In the genomic region with DNA sequence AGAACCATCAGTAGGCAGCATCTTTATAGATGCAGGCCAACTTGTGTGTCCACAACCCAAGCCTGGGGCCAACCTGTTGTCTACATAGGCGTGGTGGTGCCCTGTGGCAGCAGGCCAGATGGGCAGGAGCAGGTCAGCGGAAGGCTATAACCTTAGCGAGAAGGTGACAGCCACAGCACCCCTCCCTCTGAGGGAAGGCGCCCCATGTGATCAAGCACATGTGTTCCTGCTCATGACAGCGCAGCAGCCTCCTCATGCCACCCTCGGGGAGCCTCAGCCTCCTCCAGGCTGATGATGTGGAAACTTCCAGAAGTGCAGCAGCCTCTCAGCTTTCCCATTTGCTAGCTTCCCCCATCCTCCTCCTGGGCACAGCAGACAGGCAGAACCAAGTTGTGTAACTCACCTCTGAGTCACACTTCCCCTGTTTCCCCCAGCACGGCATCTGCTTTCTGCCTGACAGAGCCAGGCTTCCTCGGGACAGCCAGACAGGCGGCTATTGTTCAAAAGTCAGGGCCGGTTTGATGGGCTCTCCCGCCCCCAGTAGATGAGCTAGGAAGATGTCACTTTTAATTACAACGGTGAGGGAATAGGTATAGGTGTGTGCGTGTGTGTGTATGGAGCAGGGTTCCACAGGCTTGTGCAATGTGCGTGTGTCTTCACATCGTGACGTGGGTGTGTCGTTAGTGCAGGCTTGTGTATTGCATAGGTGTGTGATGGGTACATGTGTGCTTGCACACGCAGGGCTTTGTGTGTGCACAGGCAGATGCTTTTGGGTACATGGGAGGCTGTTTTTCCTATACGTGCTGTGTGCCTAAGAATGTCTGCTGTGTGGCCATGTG, we compare ENCODE assay signal across 8 cellular contexts.
DNase-seq lines count a peak whose midpoint lies in the region; ATAC-seq and TF ChIP-seq lines count a peak whose summit lies in the region.

No MANE protein-coding gene starts in this region.

- CTCF ChIA-PET in CD4-positive, alpha-beta memory T cell (lab: Charles Lee; ENCODE audit: partially characterized antibody): no interaction called here

- no peak for TF ChIP-seq CTCF in osteoblast (IDR thresholded peaks at IDR 0.05; ENCODE audit: extremely low read depth, low read depth, low read length)

- peaks cover 0 to 1% (median 0%) of the 10 kb centered on the region in 8 donors for H3K9me3 Mint-ChIP-seq in CD4-positive, alpha-beta memory T cell

- no peaks in the 10 kb centered on the region for H3K27me3 ChIP-seq in osteoblast (ENCODE audit: insufficient read depth, low read length)
- H3K27me3 ChIP-seq in CD4-positive, alpha-beta memory T cell (ENCODE audit: insufficient read depth, low read length): no peaks in the 10 kb centered on the region

- intact Hi-C loops in CD4-positive, alpha-beta memory T cell (cut with micrococcal nuclease): no loop called here

- peaks cover 40% of the 10 kb centered on the region for H3K4me1 ChIP-seq in osteoblast (ENCODE audit: insufficient read depth, low read length)
- H3K4me1 ChIP-seq in CD4-positive, alpha-beta memory T cell (ENCODE audit: insufficient read depth, low read length): no peaks in the 10 kb centered on the region

- no peaks in the 10 kb centered on the region for H3K79me2 ChIP-seq in osteoblast (ENCODE audit: insufficient read depth, low read length)

- peak overlapping the region; percentile 47 for H2AFZ ChIP-seq in osteoblast (ENCODE audit: low read length)

- H3K27ac ChIP-seq in osteoblast (ENCODE audit: low read depth, low read length): peak overlapping the region; percentile 96
- no peak overlapping the region for H3K27ac ChIP-seq in CD4-positive, alpha-beta memory T cell (ENCODE audit: low read depth, low read length)

- POLR2A ChIA-PET in CD4-positive, alpha-beta memory T cell (lab: Charles Lee; ENCODE audit: partially characterized antibody): no interaction called here

- no peaks in the 10 kb centered on the region for H3K4me1 Mint-ChIP-seq in CD4-positive, alpha-beta memory T cell

- H3K4me3 Mint-ChIP-seq in CD4-positive, alpha-beta memory T cell: no peak overlapping the region

- H4K20me1 ChIP-seq in osteoblast (ENCODE audit: insufficient read depth, low read length): no peaks in the 10 kb centered on the region

- ATAC-seq in GM19351 (IDR thresholded peaks at IDR 0.05; ENCODE audit: unreplicated experiment): no peak

- H3K36me3 Mint-ChIP-seq in CD4-positive, alpha-beta memory T cell: no peaks in the 10 kb centered on the region

- H3K4me2 ChIP-seq in osteoblast (ENCODE audit: insufficient read depth, low read length): peak overlapping the region; percentile 71

- no peaks in the 10 kb centered on the region for H3K9me3 ChIP-seq in osteoblast (ENCODE audit: low read depth, low read length)
- H3K9me3 ChIP-seq in CD4-positive, alpha-beta memory T cell (ENCODE audit: control insufficient read depth in 1 of 2, low read length in 2 of 2): no peaks in the 10 kb centered on the region

- H3K36me3 ChIP-seq in osteoblast (ENCODE audit: insufficient read depth, low read length): no peaks in the 10 kb centered on the region
- no peaks in the 10 kb centered on the region for H3K36me3 ChIP-seq in CD4-positive, alpha-beta memory T cell (ENCODE audit: insufficient read depth, low read length)

- DNase-seq in 8988T: peak; percentile 93
- DNase-seq in HK-2 (ENCODE audit: unreplicated experiment): peak; percentile 77
- DNase-seq in activated T-cell treated with anti-CD3 and anti-CD28 coated beads for 4 hours: peak; percentile 1
- peak; percentile 83 for DNase-seq in globus pallidus (ENCODE audit: low spot score)
- peak; percentile 99 for DNase-seq in osteoblast (ENCODE audit: insufficient read length, low spot score, missing footprints)
- no peak for DNase-seq in activated CD8-positive, alpha-beta memory T cell treated with anti-CD3 and anti-CD28 coated beads, Interleukin-2, amount 50 U/mL, for 4 hours
- no peak for DNase-seq in CD4-positive, alpha-beta memory T cell

- peak overlapping the region; percentile 30 for H3K4me3 ChIP-seq in osteoblast (ENCODE audit: insufficient read depth, low read length)
- H3K4me3 ChIP-seq in CD4-positive, alpha-beta memory T cell (ENCODE audit: low read length in 2 of 2): no peak overlapping the region

- peaks cover 3 to 27% of the 10 kb centered on the region in 2 donors for H3K27me3 Mint-ChIP-seq in CD4-positive, alpha-beta memory T cell

- H3K27ac Mint-ChIP-seq in CD4-positive, alpha-beta memory T cell: no peak overlapping the region

Comparison
In these comparisons a context has a peak if more than half of its experiments do, and no peak if none do; other contexts are left out.
1. DNase-seq: peak in 8988T (single experiment), HK-2 (single experiment), activated T-cell treated with anti-CD3 and anti-CD28 coated beads for 4 hours (single experiment), globus pallidus (single experiment) and osteoblast (single experiment); none in activated CD8-positive, alpha-beta memory T cell treated with anti-CD3 and anti-CD28 coated beads, Interleukin-2, amount 50 U/mL, for 4 hours (single experiment) and CD4-positive, alpha-beta memory T cell (0 of 5).